In genomic region chr1:69952691-69953090, GRCh38 we compare ENCODE assay signal across 25 cellular contexts.
"Had no signal": no experiment of that assay in that cellular context is flagged by ENCODE, and none has a peak within 500 bp of the region (broad histone marks: within the 10 kb centered on the region; RNA-seq: fewer than 3 reads in every experiment).

No MANE protein-coding gene starts in this region.

- H3K4me3 ChIP-seq: dorsolateral prefrontal cortex, gastrocnemius medialis, lung, prostate gland, right atrium auricular region, spleen, testis, tibial artery had no signal

- H3K4me1 Mint-ChIP-seq: memory B cell; naive B cell; stimulated activated memory B cell treated with anti-CD40 and anti-IgM and Interleukin-4, amounts not matched to agents 10 μg/mL and 1 μg/mL and 100 μg/mL, for 72 hours had no signal

- H3K36me3 ChIP-seq: gastrocnemius medialis, prostate gland, right atrium auricular region, spleen, tibial artery had no signal

- ATAC-seq: esophagus mucosa; gastrocnemius medialis; left lobe of liver; sciatic nerve; stimulated activated memory B cell treated with anti-CD40 and anti-IgM and Interleukin-4, amounts not matched to agents 10 μg/mL and 1 μg/mL and 100 μg/mL, for 72 hours; stimulated activated naive CD8-positive, alpha-beta T cell treated with anti-CD3 and anti-CD28 coated beads, Interleukin-15, Interleukin-2, amounts not matched to agents 100 U/mL and 50 U/mL, for 24 hours had no signal

- H3K27me3 ChIP-seq: dorsolateral prefrontal cortex, gastrocnemius medialis, right atrium auricular region, spleen, testis, tibial artery had no signal

- H3K9me3 ChIP-seq: gastrocnemius medialis, prostate gland, right atrium auricular region, spleen, testis, tibial artery had no signal

- H3K9me3 Mint-ChIP-seq: nephron, type B pancreatic cell had no signal

- H3K27me3 Mint-ChIP-seq: memory B cell; naive B cell; stimulated activated memory B cell treated with anti-CD40 and anti-IgM and Interleukin-4, amounts not matched to agents 10 μg/mL and 1 μg/mL and 100 μg/mL, for 72 hours; type B pancreatic cell had no signal

- H3K4me3 Mint-ChIP-seq: memory B cell; naive B cell; nephron; stimulated activated memory B cell treated with anti-CD40 and anti-IgM and Interleukin-4, amounts not matched to agents 10 μg/mL and 1 μg/mL and 100 μg/mL, for 72 hours; type B pancreatic cell had no signal

- H3K27ac ChIP-seq: dorsolateral prefrontal cortex, gastrocnemius medialis, prostate gland, right atrium auricular region, spleen, testis, tibial artery had no signal

- H3K36me3 Mint-ChIP-seq: memory B cell; naive B cell; stimulated activated memory B cell treated with anti-CD40 and anti-IgM and Interleukin-4, amounts not matched to agents 10 μg/mL and 1 μg/mL and 100 μg/mL, for 72 hours; type B pancreatic cell had no signal

- H3K4me1 ChIP-seq: gastrocnemius medialis, prostate gland, right atrium auricular region, spleen, testis, tibial artery had no signal

- H3K27ac Mint-ChIP-seq: memory B cell; naive B cell; nephron; stimulated activated memory B cell treated with anti-CD40 and anti-IgM and Interleukin-4, amounts not matched to agents 10 μg/mL and 1 μg/mL and 100 μg/mL, for 72 hours; type B pancreatic cell had no signal

- DNase-seq: cortex of kidney; dorsolateral prefrontal cortex; effector CD4-positive, alpha-beta T cell; foreskin fibroblast; gastrocnemius medialis; head of caudate nucleus; kidney; naive B cell; nucleus accumbens; spleen; stimulated activated CD4-positive, alpha-beta T cell treated with anti-CD3 and anti-CD28 coated beads, Interleukin-4, amount 100 ng/mL, for 4 hours; stimulated activated naive CD8-positive, alpha-beta T cell treated with anti-CD3 and anti-CD28 coated beads, Interleukin-15, Interleukin-2, amounts not matched to agents 100 U/mL and 50 U/mL, for 24 hours; substantia nigra; testis; tibial artery had no signal
